In the genomic region with DNA sequence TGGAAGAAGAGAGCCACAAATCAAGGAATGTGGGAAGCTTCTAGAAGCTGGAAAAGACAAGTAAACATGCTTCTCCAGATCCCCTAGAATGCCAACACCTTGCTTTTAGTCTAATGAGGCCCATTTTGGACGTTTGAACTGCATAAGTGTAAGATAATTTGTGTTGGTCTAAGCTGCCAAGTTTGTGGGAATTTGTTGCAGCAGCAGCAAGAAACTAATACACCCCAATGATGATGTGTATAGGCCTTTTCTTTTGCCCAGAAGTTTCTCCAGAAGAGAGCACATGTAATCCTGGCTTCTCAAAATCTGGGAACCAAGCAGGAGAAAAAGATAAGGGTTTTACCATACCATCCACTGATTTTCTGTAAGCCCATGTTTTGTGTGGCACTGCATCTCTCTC, we compare ENCODE assay signal across 11 cellular contexts.
"Had no signal": no experiment of that assay in that cellular context is flagged by ENCODE, and none has a peak within 500 bp of the region (broad histone marks: within the 10 kb centered on the region; RNA-seq: fewer than 3 reads in every experiment).

No MANE protein-coding gene starts in this region.

- H3K9ac ChIP-seq: GM23248 had no signal

- H3K4me2 ChIP-seq: GM23338 had no signal

- FAIRE-seq: H1, H54 had no signal

- H2AFZ ChIP-seq: GM23248, GM23338 had no signal

- H3K9me3 ChIP-seq: HAP-1 had no signal

- DNase-seq: GM23248, GOT3, H7, H9, HCEC 1CT, HFFc6 had no signal

- H3K36me3 ChIP-seq: HAP-1 had no signal

- H3K27ac ChIP-seq: GM23248 had no signal

- ATAC-seq: GM23338, HCT116 had no signal

- H3K4me3 ChIP-seq: GM23248, GM23338, HAP-1 had no signal
